ENCODE assay signal across 1 cellular context in genomic region chr12:67674417-67674816, GRCh38.
A peak's percentile ranks its signal among the peaks of the same experiment; 100 is the strongest.
TF ChIP-seq lines count a peak whose summit lies in the region.

No MANE protein-coding gene starts in this region.

TF ChIP-seq in HepG2, 621 proteins besides CTCF, POLR2A, EP300 and RAD21 (continued from another document):
- peak; percentile 22; the same call in 1 of the 2 replicates for TF ChIP-seq MNT (IDR thresholded peaks at IDR 0.05)
- TF ChIP-seq CREM (IDR thresholded peaks at IDR 0.05), result no peak
- no peak for TF ChIP-seq CREM (CRISPR knock-in tag; IDR thresholded peaks at IDR 0.05)
- TF ChIP-seq ZNF841 (CRISPR knock-in tag; IDR thresholded peaks at IDR 0.05; ENCODE audit: borderline replicate concordance), result no peak
